24 cellular contexts compared by ENCODE assay signal in genomic region chr4:74437866-74438265, GRCh38. TPM values are rescaled to one million over a fixed set of nuclear protein-coding genes. Genes with fewer than 3 reads are reported as not detected.
"Had no signal": no experiment of that assay in that cellular context is flagged by ENCODE, and none has a peak within 500 bp of the region (broad histone marks: within the 10 kb centered on the region; RNA-seq: fewer than 3 reads in every experiment).

No MANE protein-coding gene starts in this region.

- H3K4me1 ChIP-seq: SJSA1 had no signal

- H3K4me3 ChIP-seq: SJSA1, SK-N-MC had no signal

- DNase-seq: IMR-90, Kasumi-1, MM.1S, NCI-H1092 treated with DMSO at 0.1 percent for 48 hours, NCI-H1436, NCI-H187, NCI-H2029, NCI-H2081 treated with DMSO at 0.1 percent for 48 hours, NCI-H2171, NCI-H226, NCI-H446, NCI-H510A, NCI-H524 treated with DMSO at 0.1 percent for 48 hours, NCI-H69, NCI-H774, PC-3, Right ventricle myocardium superior, SIG-M5 had no signal

- H3K9me3 ChIP-seq: SJSA1 had no signal

- H3K27me3 ChIP-seq: SJSA1 had no signal

- H3K36me3 ChIP-seq: SJSA1 had no signal

- H3K27ac ChIP-seq: KMS-11, SJSA1, SK-N-MC had no signal

- ATAC-seq: HepG2, Panc1, PC-3 had no signal

RNA-seq across cellular contexts. Expression of gene AREG, which starts 7.1 kb away (rescaled TPM):
- total RNA-seq: M059J had no signal
